ENCODE assay signal across 13 cellular contexts in genomic region chr21:45378258-45378966, GRCh38. TPM values are rescaled to one million over a fixed set of nuclear protein-coding genes. Genes with fewer than 3 reads are reported as not detected.
A peak's percentile ranks its signal among the peaks of the same experiment; 100 is the strongest.
DNase-seq lines count a peak whose midpoint lies in the region; ATAC-seq and TF ChIP-seq lines count a peak whose summit lies in the region.
"Had no signal": no experiment of that assay in that cellular context is flagged by ENCODE, and none has a peak within 500 bp of the region (broad histone marks: within the 10 kb centered on the region; RNA-seq: fewer than 3 reads in every experiment).

No MANE protein-coding gene starts in this region.

- H3K4me3 ChIP-seq in right atrium auricular region, result no peak overlapping the region
- H3K4me3 ChIP-seq: thoracic aorta had no signal

- H3K4me1 ChIP-seq in right atrium auricular region, result no peaks in the 10 kb centered on the region

- H3K27me3 ChIP-seq in right atrium auricular region, result no peaks in the 10 kb centered on the region

- H3K4me3 Mint-ChIP-seq in chondrocyte (ENCODE audit: unreplicated experiment) (no peak overlapping the region), type B pancreatic cell (peak overlapping the region; percentile 49)
- H3K4me3 Mint-ChIP-seq: activated T-cell treated with anti-CD3 and anti-CD28 coated beads, Interleukin-2, amount 50 U/mL, for 72 hours had no signal

- no peaks in the 10 kb centered on the region for H3K36me3 ChIP-seq in right atrium auricular region
- H3K36me3 ChIP-seq: thoracic aorta had no signal

- no peaks in the 10 kb centered on the region for H3K36me3 Mint-ChIP-seq in chondrocyte (ENCODE audit: low read depth)
- no peaks in the 10 kb centered on the region for H3K36me3 Mint-ChIP-seq in type B pancreatic cell

- H3K9me3 Mint-ChIP-seq in chondrocyte (ENCODE audit: low read depth) (peaks cover 3% of the 10 kb centered on the region), type B pancreatic cell (no peaks in the 10 kb centered on the region)

- DNase-seq in Right ventricle myocardium superior (peak; percentile 33), right atrium auricular region (ENCODE audit: low spot score) (no peak), chondrocyte (ENCODE audit: low spot score) (peak; percentile 73), left kidney (ENCODE audit: low read depth, low spot score) (peak; percentile 75), type B pancreatic cell (ENCODE audit: extremely low spot score, unreplicated experiment) (no peak)
- DNase-seq in activated T-cell treated with anti-CD3 and anti-CD28 coated beads, Interleukin-2, amount 50 U/mL, for 1 hour, result no peak
- DNase-seq: activated T-cell treated with anti-CD3 and anti-CD28 coated beads, Interleukin-2, amount 50 U/mL, for 72 hours; hypothalamus; NCI-H1694 had no signal

- intact Hi-C loops in Right ventricle myocardium superior (cut with DNase I), result no loop called here

- peaks cover 10% of the 10 kb centered on the region for H3K4me1 Mint-ChIP-seq in chondrocyte (ENCODE audit: low read depth)
- H3K4me1 Mint-ChIP-seq in type B pancreatic cell (ENCODE audit: unreplicated experiment), result peaks cover 24% of the 10 kb centered on the region

- no peak for TF ChIP-seq CTCF in right atrium auricular region (IDR thresholded peaks at IDR 0.05)
- TF ChIP-seq CTCF in chondrocyte (IDR thresholded peaks at IDR 0.05), result no peak
- no peak for TF ChIP-seq CTCF in type B pancreatic cell (conservative IDR thresholded peaks at IDR 0.05)

- no peaks in the 10 kb centered on the region for H3K27me3 Mint-ChIP-seq in chondrocyte (ENCODE audit: low read depth)
- H3K27me3 Mint-ChIP-seq in type B pancreatic cell, result no peaks in the 10 kb centered on the region

- ATAC-seq in Right ventricle myocardium superior (ENCODE audit: poor library complexity), result no peak
- no peak for ATAC-seq in GM21786 (IDR thresholded peaks at IDR 0.05; ENCODE audit: unreplicated experiment)
- ATAC-seq in HG03280 (IDR thresholded peaks at IDR 0.05; ENCODE audit: unreplicated experiment), result no peak
- ATAC-seq: activated T-cell treated with anti-CD3 and anti-CD28 coated beads, Interleukin-2, amount 50 U/mL, for 72 hours had no signal

- no peak overlapping the region for H3K27ac ChIP-seq in right atrium auricular region
- H3K27ac ChIP-seq: HL-60, thoracic aorta had no signal

- peaks cover 0 to 5% of the 10 kb centered on the region in 2 donors for H3K9me3 ChIP-seq in right atrium auricular region
- H3K9me3 ChIP-seq: thoracic aorta had no signal

- peak overlapping the region; percentile 73 for H3K27ac Mint-ChIP-seq in chondrocyte (ENCODE audit: unreplicated experiment)
- H3K27ac Mint-ChIP-seq in type B pancreatic cell, result peak overlapping the region; percentile 79
- H3K27ac Mint-ChIP-seq: activated T-cell treated with anti-CD3 and anti-CD28 coated beads, Interleukin-2, amount 50 U/mL, for 72 hours had no signal

RNA-seq across cellular contexts. Expression of gene COL18A1, which starts 26.6 kb away (rescaled TPM):
- 44.2 TPM for total RNA-seq in Right ventricle myocardium superior
- total RNA-seq in right atrium auricular region, result 100 to 1,000 TPM; 117 to 134 TPM
- 322 to 628 TPM (median 616 TPM) in 3 replicates for total RNA-seq in chondrocyte
- 150 and 168 TPM in 2 replicates for total RNA-seq in type B pancreatic cell (ENCODE audit: low replicate concordance)

Comparison
In these comparisons a context has a peak if more than half of its experiments do, and no peak if none do; other contexts are left out.
1. DNase-seq: peak in Right ventricle myocardium superior (single experiment), chondrocyte (single experiment) and left kidney (single experiment); none in right atrium auricular region (single experiment), type B pancreatic cell (single experiment) and activated T-cell treated with anti-CD3 and anti-CD28 coated beads, Interleukin-2, amount 50 U/mL, for 1 hour (single experiment).